Comparison of ENCODE assay signal across 30 cellular contexts in the genomic region with DNA sequence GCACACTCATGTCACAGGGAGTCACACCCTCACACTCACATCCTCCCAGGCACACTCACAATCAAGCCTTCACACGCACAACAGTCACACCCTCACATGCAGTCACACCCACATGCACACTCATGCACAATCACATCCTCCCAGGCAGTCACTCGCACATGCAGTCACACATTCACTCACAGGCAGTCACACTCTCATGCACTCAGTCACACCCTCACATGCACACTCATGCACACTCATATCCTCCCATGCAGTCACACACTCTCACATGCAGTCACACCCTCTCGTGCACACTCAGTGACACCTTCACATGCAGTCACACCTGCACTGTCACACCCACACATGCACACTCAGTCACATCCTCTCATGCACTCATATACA. TPM values are rescaled to one million over a fixed set of nuclear protein-coding genes. Genes with fewer than 3 reads are reported as not detected.
A peak's percentile ranks its signal among the peaks of the same experiment; 100 is the strongest.
DNase-seq lines count a peak whose midpoint lies in the region; ATAC-seq, FAIRE-seq and TF ChIP-seq lines count a peak whose summit lies in the region.
"Had no signal": no experiment of that assay in that cellular context is flagged by ENCODE, and none has a peak within 500 bp of the region (broad histone marks: within the 10 kb centered on the region; RNA-seq: fewer than 3 reads in every experiment).

No MANE protein-coding gene starts in this region.

- TF ChIP-seq CTCF in bronchial epithelial cell (IDR thresholded peaks at IDR 0.05; ENCODE audit: insufficient read depth, low read length, severe bottlenecking) (no peak), HepG2 (CRISPR knock-in tag; IDR thresholded peaks at IDR 0.05) (no peak)

- H3K4me1 ChIP-seq in HepG2 (ENCODE audit: insufficient read depth, low read length) (no peaks in the 10 kb centered on the region), aorta (ENCODE audit: control insufficient read depth in 1 of 2, insufficient read depth in 2 of 2, low read length in 2 of 2) (no peaks in the 10 kb centered on the region)

- no peak overlapping the region for H2AFZ ChIP-seq in HepG2 (ENCODE audit: low read length)
- H2AFZ ChIP-seq: GM23248 had no signal

- H4K20me1 ChIP-seq in HepG2 (ENCODE audit: insufficient read depth, low read length) = peaks cover 7% of the 10 kb centered on the region; the same call in 1 of the 2 replicates

- CTCF ChIA-PET in HepG2 (lab: Yijun Ruan, JAX; ENCODE audit: low intra/inter-chr PET ratio, low total read pairs) = no interaction called here

- POLR2A ChIA-PET in HepG2 (lab: Yijun Ruan, JAX) = no interaction called here

- H3K27me3 ChIP-seq in bronchial epithelial cell (ENCODE audit: control insufficient read depth, insufficient read depth, low read length) (no peaks in the 10 kb centered on the region), HepG2 (ENCODE audit: control insufficient read depth in 1 of 2, insufficient read depth in 2 of 2, low read length in 2 of 2) (peaks cover 23 to 81% of the 10 kb centered on the region in 2 experiments; a peak in 4 of 5 replicates), aorta (ENCODE audit: control insufficient read depth in 1 of 2, insufficient read depth in 2 of 2, low read length in 1 of 2) (no peaks in the 10 kb centered on the region)

- no peaks in the 10 kb centered on the region for H3K79me2 ChIP-seq in HepG2 (ENCODE audit: insufficient read depth, low read length)

- intact Hi-C loops in left ventricle myocardium superior (cut with micrococcal nuclease) (no loop called here), left cardiac atrium (cut with DNase I) (no loop called here), HepG2 (cut with micrococcal nuclease; ENCODE audit: unreplicated experiment) (no loop called here), aorta (cut with DNase I) (no loop called here)

- H3K27ac ChIP-seq in HepG2 (ENCODE audit: extremely low read length, insufficient read depth, low read length) (no peak overlapping the region), aorta (ENCODE audit: low read depth in 1 of 2, low read length in 2 of 2) (no peak overlapping the region)
- H3K27ac ChIP-seq: GM23248 had no signal

- ATAC-seq in left ventricle myocardium superior (no peak), left cardiac atrium (no peak), HepG2 (no peak), aorta (ENCODE audit: low FRiP score) (no peak), GM19324 (IDR thresholded peaks at IDR 0.05; ENCODE audit: low FRiP score, unreplicated experiment) (no peak)
- ATAC-seq: PC-3 had no signal

- H3K4me3 ChIP-seq in bronchial epithelial cell (ENCODE audit: low read depth, low read length) (no peak overlapping the region), HepG2 (replicated peaks in 1 of 3; ENCODE audit: insufficient read depth in 1 of 3, low read depth in 2 of 3, low read length in 3 of 3) (no peak overlapping the region), aorta (ENCODE audit: low read length in 2 of 2) (no peak overlapping the region)
- H3K4me3 ChIP-seq: GM23248 had no signal

- H3K4me2 ChIP-seq in HepG2 (ENCODE audit: low read depth, low read length) = no peak overlapping the region

- WGBS in HepG2 (ENCODE audit: low lambda C conversion rate) = 24% methylated on average over 3 of the region's 3 CpGs
- 85 to 88% methylated on average over 3 of the region's 3 CpGs for WGBS in aorta, 2 donors

- in situ Hi-C loops in HepG2 (cut with HindIII; ENCODE audit: extremely low pct_ligation_motif_present, low pct_unique_long_range_greater_than_20kb) = no loop called here

- TF ChIP-seq RAD21 in HepG2 (CRISPR knock-in tag; IDR thresholded peaks at IDR 0.05) = no peak

- DNase-seq in left ventricle myocardium superior (peak; percentile 20), left cardiac atrium (no peak), bronchial epithelial cell (ENCODE audit: low read depth) (no peak), HepG2 (ENCODE audit: low spot score) (no peak), aorta (peak; percentile 11 to 44), 8988T (no peak), retina (no peak)
- DNase-seq: GM23248; HCEC 1CT; KBM-7; MV-4-11; NCI-H1105 treated with DMSO at 0.1 percent for 48 hours; NCI-H146; NCI-H1930; NCI-H2107; NCI-H446; NCI-H524 treated with DMSO at 0.1 percent for 48 hours; NCI-H774; NK-92 treated with Interleukin-12 subunit alpha and Interleukin-12 subunit beta, amount 100 ng/mL, for 24 hours; PC-3; RPMI8226; SHP77 had no signal

- FAIRE-seq in bronchial epithelial cell (lab: Jason Lieb, UNC) (peak; percentile 94), HepG2 (lab: Jason Lieb, UNC) (no peak)
- FAIRE-seq: D721Med had no signal

- H3K36me3 ChIP-seq in bronchial epithelial cell (ENCODE audit: control insufficient read depth, insufficient read depth, low read length) (no peaks in the 10 kb centered on the region), HepG2 (replicated peaks in 1 of 2; ENCODE audit: control insufficient read depth in 1 of 2, insufficient read depth in 2 of 2, low read length in 2 of 2) (no peaks in the 10 kb centered on the region), aorta (ENCODE audit: control insufficient read depth in 1 of 2, insufficient read depth in 2 of 2, low read length in 1 of 2) (no peaks in the 10 kb centered on the region)

- H3K9me3 ChIP-seq in HepG2 (ENCODE audit: low read length) (no peaks in the 10 kb centered on the region), aorta (ENCODE audit: control insufficient read depth, low read length) (no peaks in the 10 kb centered on the region)

- BruUV-seq in HepG2 (replicated peaks; lab: Mats Ljungman, UMichigan) = no TSS peak

- TF ChIP-seq EP300 in HepG2 (IDR thresholded peaks at IDR 0.05; ENCODE audit: low read depth in 2 of 2, low read length in 2 of 2) (no peak), HepG2 (CRISPR knock-in tag; IDR thresholded peaks at IDR 0.05; ENCODE audit: borderline replicate concordance) (no peak)

- no peak for TF ChIP-seq POLR2A in HepG2 (IDR thresholded peaks at IDR 0.05; ENCODE audit: insufficient read depth in 1 of 2, low read depth in 2 of 2, low read length in 2 of 2)

- no peak overlapping the region for H3K9ac ChIP-seq in HepG2 (ENCODE audit: insufficient read depth, low read depth, low read length)
- H3K9ac ChIP-seq: GM23248 had no signal

TF ChIP-seq in HepG2, 621 proteins besides CTCF, POLR2A, EP300 and RAD21 (continues in another document):
- TF ChIP-seq CREB1 (IDR thresholded peaks at IDR 0.05) (peak; percentile 62; the same call in 1 of the 2 replicates), CREB1 (CRISPR knock-in tag; IDR thresholded peaks at IDR 0.05) (no peak)

RNA-seq across cellular contexts. Expression of a gene that starts 12.3 kb away (rescaled TPM):
- total RNA-seq in left ventricle myocardium superior (not detected), left cardiac atrium (1 to 10 TPM in 1 of 2 donors, under 1 TPM in 1; 0.24 to 1.0 TPM), bronchial epithelial cell (not detected in 2 replicates), HepG2 (2016; rRNA removed; fragmentation: Illumina TruSeq; extraction: Trizol) (not detected in 2 replicates), aorta (not detected)
- total RNA-seq in HepG2 (2016; cell fraction: cytosol; rRNA removed; fragmentation: Illumina TruSeq; extraction: Trizol; ENCODE audit: low read depth) = not detected in 2 replicates
- total RNA-seq in HepG2 (2016; cell fraction: insoluble cytoplasmic fraction; rRNA removed; fragmentation: Illumina TruSeq; extraction: Trizol) = not detected in 2 replicates
- not detected in 2 replicates for total RNA-seq in HepG2 (2016; cell fraction: membrane; rRNA removed; fragmentation: Illumina TruSeq; extraction: Trizol)
- total RNA-seq in HepG2 (2016; cell fraction: nucleus; rRNA removed; fragmentation: Illumina TruSeq; extraction: Trizol) = not detected in 2 replicates
- polyA plus RNA-seq in HepG2 (2011; rRNA removed) (not detected in 2 replicates), aorta (not detected)
- not detected in 2 replicates for polyA plus RNA-seq in HepG2 (2011; cell fraction: cytosol; rRNA removed)
- not detected in 2 replicates for polyA plus RNA-seq in HepG2 (2011; cell fraction: nucleus; rRNA removed)
- polyA plus RNA-seq in HepG2 (2012) = not detected in 2 replicates
- not detected in 2 replicates for polyA plus RNA-seq in HepG2 (2016; cell fraction: cytosol; fragmentation: Illumina TruSeq; extraction: Trizol; ENCODE audit: low read depth)
- not detected in 2 replicates for polyA plus RNA-seq in HepG2 (2016; cell fraction: insoluble cytoplasmic fraction; fragmentation: Illumina TruSeq; extraction: Trizol; ENCODE audit: low read depth)
- polyA plus RNA-seq in HepG2 (2016; cell fraction: membrane; fragmentation: Illumina TruSeq; extraction: Trizol; ENCODE audit: low read depth) = not detected in 2 replicates
- polyA plus RNA-seq in HepG2 (2016; cell fraction: nucleus; fragmentation: Illumina TruSeq; extraction: Trizol; ENCODE audit: insufficient read depth, low read depth) = not detected in 2 replicates
- polyA minus RNA-seq in HepG2 (2011; rRNA and poly(A)+ RNA removed; ENCODE audit: low replicate concordance) = 0.28 TPM in 1 of 2 replicates, not detected in the other
- not detected in 2 replicates for polyA minus RNA-seq in HepG2 (2011; cell fraction: cytosol; rRNA and poly(A)+ RNA removed)
- polyA minus RNA-seq in HepG2 (2011; cell fraction: nucleus; rRNA and poly(A)+ RNA removed) = not detected in 2 replicates
- total RNA-seq: A172, GM23248, HT-29, LHCN-M2, MCF 10A, PC-3 had no signal
- polyA plus RNA-seq: GM23248 had no signal

RNA-seq across cellular contexts. Expression of a gene that starts 12.7 kb away (rescaled TPM):
- total RNA-seq in left ventricle myocardium superior (53.8 TPM), left cardiac atrium (10 to 100 TPM; 26.6 to 66.7 TPM), bronchial epithelial cell (not detected in 2 replicates), HepG2 (2016; rRNA removed; fragmentation: Illumina TruSeq; extraction: Trizol) (not detected in 2 replicates), aorta (1 to 10 TPM in 1 of 2 donors, under 1 TPM in 1; 0.68 to 1.3 TPM)
- not detected in 2 replicates for total RNA-seq in HepG2 (2016; cell fraction: cytosol; rRNA removed; fragmentation: Illumina TruSeq; extraction: Trizol; ENCODE audit: low read depth)
- total RNA-seq in HepG2 (2016; cell fraction: insoluble cytoplasmic fraction; rRNA removed; fragmentation: Illumina TruSeq; extraction: Trizol) = not detected in 2 replicates
- not detected in 2 replicates for total RNA-seq in HepG2 (2016; cell fraction: membrane; rRNA removed; fragmentation: Illumina TruSeq; extraction: Trizol)
- total RNA-seq in HepG2 (2016; cell fraction: nucleus; rRNA removed; fragmentation: Illumina TruSeq; extraction: Trizol) = not detected in 2 replicates
- polyA plus RNA-seq in HepG2 (2011; rRNA removed) (not detected in 2 replicates), aorta (under 1 TPM in 1 of 2 donors, not detected in 1; 0.50 TPM)
- not detected in 2 replicates for polyA plus RNA-seq in HepG2 (2011; cell fraction: cytosol; rRNA removed)
- polyA plus RNA-seq in HepG2 (2011; cell fraction: nucleus; rRNA removed) = not detected in 2 replicates
- not detected in 2 replicates for polyA plus RNA-seq in HepG2 (2012)
- not detected in 2 replicates for polyA plus RNA-seq in HepG2 (2016; cell fraction: cytosol; fragmentation: Illumina TruSeq; extraction: Trizol; ENCODE audit: low read depth)
- not detected in 2 replicates for polyA plus RNA-seq in HepG2 (2016; cell fraction: insoluble cytoplasmic fraction; fragmentation: Illumina TruSeq; extraction: Trizol; ENCODE audit: low read depth)
- polyA plus RNA-seq in HepG2 (2016; cell fraction: membrane; fragmentation: Illumina TruSeq; extraction: Trizol; ENCODE audit: low read depth) = not detected in 2 replicates
- not detected in 2 replicates for polyA plus RNA-seq in HepG2 (2016; cell fraction: nucleus; fragmentation: Illumina TruSeq; extraction: Trizol; ENCODE audit: insufficient read depth, low read depth)
- not detected in 2 replicates for polyA minus RNA-seq in HepG2 (2011; rRNA and poly(A)+ RNA removed; ENCODE audit: low replicate concordance)
- polyA minus RNA-seq in HepG2 (2011; cell fraction: cytosol; rRNA and poly(A)+ RNA removed) = not detected in 2 replicates
- not detected in 2 replicates for polyA minus RNA-seq in HepG2 (2011; cell fraction: nucleus; rRNA and poly(A)+ RNA removed)
- total RNA-seq: A172, GM23248, LHCN-M2, MCF 10A, PC-3, SK-MEL-5 had no signal
- polyA plus RNA-seq: BJ, GM23248 had no signal

Comparison
In these comparisons a context has a peak if more than half of its experiments do, and no peak if none do; other contexts are left out.
1. DNase-seq: peak in left ventricle myocardium superior (single experiment) and aorta (2 of 2); none in left cardiac atrium (single experiment), bronchial epithelial cell (single experiment), HepG2 (single experiment), 8988T (single experiment) and retina (single experiment).
2. RNA of a gene that starts 12.7 kb away (total RNA-seq): 26.6 to 66.7 TPM in left cardiac atrium and 53.8 TPM in left ventricle myocardium superior (single experiment); 0.68 to 1.3 TPM in aorta, not detected in bronchial epithelial cell and not detected in HepG2; every median in the first group is over 10 times any median in the second.